19 cellular contexts compared by ENCODE assay signal in genomic region chr12:115213538-115213961, GRCh38.
DNase-seq lines count a peak whose midpoint lies in the region; ATAC-seq and TF ChIP-seq lines count a peak whose summit lies in the region.
"Had no signal": no experiment of that assay in that cellular context is flagged by ENCODE, and none has a peak within 500 bp of the region (broad histone marks: within the 10 kb centered on the region; RNA-seq: fewer than 3 reads in every experiment).

No MANE protein-coding gene starts in this region.

- peaks cover 12% of the 10 kb centered on the region for H3K4me1 Mint-ChIP-seq in glutamatergic neuron (ENCODE audit: low read depth, unreplicated experiment)

- peak overlapping the region; percentile 53 for H3K4me3 Mint-ChIP-seq in glutamatergic neuron (ENCODE audit: unreplicated experiment)

- peaks cover 5% of the 10 kb centered on the region for H3K27me3 Mint-ChIP-seq in glutamatergic neuron (ENCODE audit: unreplicated experiment)

- H3K4me1 ChIP-seq in adipocyte (ENCODE audit: control insufficient read depth, insufficient read depth, low read length), result peaks cover 13% of the 10 kb centered on the region
- H3K4me1 ChIP-seq: HAP-1 had no signal

- H3K36me3 ChIP-seq in adipocyte (ENCODE audit: control insufficient read depth, insufficient read depth, low read length, severe bottlenecking), result no peaks in the 10 kb centered on the region
- H3K36me3 ChIP-seq: BLaER1, HAP-1, thoracic aorta had no signal

- H3K4me3 ChIP-seq in adipocyte (ENCODE audit: low read length), result no peak overlapping the region
- H3K4me3 ChIP-seq: BLaER1, HAP-1, thoracic aorta had no signal

- H3K9me3 ChIP-seq in adipocyte (ENCODE audit: control insufficient read depth, low read length), result peaks cover 5% of the 10 kb centered on the region
- H3K9me3 ChIP-seq: BLaER1, HAP-1, thoracic aorta had no signal

- H3K9ac ChIP-seq in adipocyte (ENCODE audit: low read length), result peak overlapping the region; percentile 61
- H3K9ac ChIP-seq: BLaER1 had no signal

- TF ChIP-seq CTCF in glutamatergic neuron (IDR thresholded peaks at IDR 0.05; ENCODE audit: partially characterized antibody, unreplicated experiment), result no peak

- peak overlapping the region; percentile 50 for H3K27ac ChIP-seq in temporal lobe (ENCODE audit: low read depth, low read length)
- H3K27ac ChIP-seq: BLaER1, thoracic aorta had no signal

- peaks cover 8% of the 10 kb centered on the region for H3K9me3 Mint-ChIP-seq in glutamatergic neuron (ENCODE audit: unreplicated experiment)

- no peak for ATAC-seq in HG03135 (IDR thresholded peaks at IDR 0.05; ENCODE audit: unreplicated experiment)
- ATAC-seq: activated CD4-positive, CD25-positive, alpha-beta regulatory T cell treated with anti-CD3 and anti-CD28 coated beads, Interleukin-2, amount 50 U/mL, for 24 hours had no signal

- H3K36me3 Mint-ChIP-seq in glutamatergic neuron (ENCODE audit: unreplicated experiment), result peaks cover 11% of the 10 kb centered on the region

- no peaks in the 10 kb centered on the region for H3K27me3 ChIP-seq in adipocyte (replicated peaks; ENCODE audit: control insufficient read depth, insufficient read depth, low read length)
- H3K27me3 ChIP-seq: BLaER1 had no signal

- peak overlapping the region; percentile 45 for H3K27ac Mint-ChIP-seq in glutamatergic neuron (ENCODE audit: unreplicated experiment)

- no peak for DNase-seq in adipocyte (ENCODE audit: low read depth)
- DNase-seq in glutamatergic neuron, result peak; percentile 59
- DNase-seq in middle frontal gyrus (ENCODE audit: extremely low spot score, low spot score), result peak; percentile 36
- no peak for DNase-seq in HK-2 (ENCODE audit: unreplicated experiment)
- DNase-seq in NCI-H2107 treated with DMSO at 0.1 percent for 48 hours (lab: John Stamatoyannopoulos, UW; ENCODE audit: unreplicated experiment), result no peak
- no peak for DNase-seq in stimulated activated naive CD4-positive, alpha-beta T cell (lab: John Stamatoyannopoulos, UW)
- DNase-seq: activated naive CD4-positive, alpha-beta T cell treated with anti-CD3 and anti-CD28 coated beads, Interleukin-2, amount 50 U/mL, for 16 hours; central memory CD4-positive, alpha-beta T cell; DMS153; KG1; OCI-M1; stimulated activated CD4-positive, alpha-beta T cell treated with anti-CD3 and anti-CD28 coated beads, Interleukin-15, amount 100 ng/mL, for 24 hours; SW 1271 had no signal

Comparison
In these comparisons a context has a peak if more than half of its experiments do, and no peak if none do; other contexts are left out.
1. DNase-seq: peak in glutamatergic neuron (single experiment) and middle frontal gyrus (single experiment); none in adipocyte (single experiment), HK-2 (single experiment), NCI-H2107 treated with DMSO at 0.1 percent for 48 hours (single experiment) and stimulated activated naive CD4-positive, alpha-beta T cell (0 of 6).